Comparison of ENCODE assay signal across 9 cellular contexts in genomic region chr5:159003045-159004030, GRCh38.
A peak's percentile ranks its signal among the peaks of the same experiment; 100 is the strongest.
DNase-seq lines count a peak whose midpoint lies in the region; ATAC-seq and TF ChIP-seq lines count a peak whose summit lies in the region.
"Had no signal": no experiment of that assay in that cellular context is flagged by ENCODE, and none has a peak within 500 bp of the region (broad histone marks: within the 10 kb centered on the region; RNA-seq: fewer than 3 reads in every experiment).

No MANE protein-coding gene starts in this region.

- no peaks in the 10 kb centered on the region for H3K9me2 ChIP-seq in SK-N-SH

- H3K79me2 ChIP-seq in SK-N-SH (ENCODE audit: insufficient read depth): no peaks in the 10 kb centered on the region

- DNase-seq in AG08395 (ENCODE audit: low spot score): peak; percentile 54
- peak; percentile 70 for DNase-seq in H4 (ENCODE audit: low spot score)
- no peak for DNase-seq in SK-N-SH
- DNase-seq in left ventricle myocardium inferior: no peak
- no peak for DNase-seq in COLO668 (lab: John Stamatoyannopoulos, UW; ENCODE audit: unreplicated experiment)
- DNase-seq in activated T-cell treated with anti-CD3 and anti-CD28 coated beads, Interleukin-2, amount 50 U/mL, for 4 hours: no peak
- DNase-seq in effector CD4-positive, alpha-beta T cell: no peak
- no peak for DNase-seq in stimulated activated naive CD8-positive, alpha-beta T cell treated with anti-CD3 and anti-CD28 coated beads, Interleukin-15, Interleukin-2, amounts not matched to agents 100 U/mL and 50 U/mL, for 24 hours
- DNase-seq: NCI-H2029 had no signal

- H3K36me3 ChIP-seq in SK-N-SH (replicated peaks in 1 of 2; ENCODE audit: control insufficient read depth in 1 of 2, insufficient read depth in 2 of 2, low read length in 1 of 2) (no peaks in the 10 kb centered on the region), left ventricle myocardium inferior (no peaks in the 10 kb centered on the region)

- H3K27me3 Mint-ChIP-seq in activated T-cell treated with anti-CD3 and anti-CD28 coated beads, Interleukin-2, amount 50 U/mL, for 4 hours (ENCODE audit: low read depth): peaks cover 21% of the 10 kb centered on the region

- CTCF ChIA-PET in SK-N-SH (lab: Yijun Ruan, JAX): no interaction called here

- TF ChIP-seq EP300 in SK-N-SH (IDR thresholded peaks at IDR 0.05; ENCODE audit: borderline replicate concordance in 1 of 2, low read depth in 1 of 2, low read length in 1 of 2): no peak

- H3K4me1 Mint-ChIP-seq in activated T-cell treated with anti-CD3 and anti-CD28 coated beads, Interleukin-2, amount 50 U/mL, for 4 hours (ENCODE audit: low read depth): peaks cover 15% of the 10 kb centered on the region

- intact Hi-C loops in left ventricle myocardium inferior (cut with micrococcal nuclease): no loop called here

- H3K9me3 ChIP-seq in SK-N-SH (no peaks in the 10 kb centered on the region), left ventricle myocardium inferior (replicated peaks) (no peaks in the 10 kb centered on the region)

- no peak overlapping the region for H3K9ac ChIP-seq in SK-N-SH

- H2AFZ ChIP-seq in SK-N-SH (ENCODE audit: low read depth): no peak overlapping the region

- H3K4me3 Mint-ChIP-seq in activated T-cell treated with anti-CD3 and anti-CD28 coated beads, Interleukin-2, amount 50 U/mL, for 4 hours: no peak overlapping the region

- no peak for ATAC-seq in activated T-cell treated with anti-CD3 and anti-CD28 coated beads, Interleukin-2, amount 50 U/mL, for 4 hours
- no peak for ATAC-seq in stimulated activated naive CD8-positive, alpha-beta T cell treated with anti-CD3 and anti-CD28 coated beads, Interleukin-15, Interleukin-2, amounts not matched to agents 100 U/mL and 50 U/mL, for 24 hours

- no peak overlapping the region for H3K4me2 ChIP-seq in SK-N-SH

- no peak overlapping the region for H3K4me3 ChIP-seq in SK-N-SH (ENCODE audit: low read depth in 2 of 2, low read length in 1 of 2)
- H3K4me3 ChIP-seq in left ventricle myocardium inferior: no peak overlapping the region

- H3K27me3 ChIP-seq in SK-N-SH (ENCODE audit: insufficient read depth): no peaks in the 10 kb centered on the region
- H3K27me3 ChIP-seq in left ventricle myocardium inferior (ENCODE audit: low read depth): no peaks in the 10 kb centered on the region

- WGBS in SK-N-SH (ENCODE audit: low lambda C conversion rate): 81% methylated on average over 4 of the region's 4 CpGs

- POLR2A ChIA-PET in SK-N-SH (lab: Yijun Ruan, JAX): no interaction called here

- H3K27ac ChIP-seq in SK-N-SH (ENCODE audit: low read depth in 2 of 2, low read length in 1 of 2) (no peak overlapping the region), left ventricle myocardium inferior (replicated peaks) (peak overlapping the region; percentile 76)

- H4K20me1 ChIP-seq in SK-N-SH (ENCODE audit: insufficient read depth): no peaks in the 10 kb centered on the region

- H3K4me1 ChIP-seq in SK-N-SH (ENCODE audit: control insufficient read depth in 1 of 2, insufficient read depth in 2 of 2, low read depth in 1 of 2, low read length in 1 of 2): peaks cover 0 to 3% of the 10 kb centered on the region in 2 experiments; a peak in 1 of 4 replicates
- H3K4me1 ChIP-seq in left ventricle myocardium inferior: peaks cover 88% of the 10 kb centered on the region

- TF ChIP-seq RAD21 in SK-N-SH (IDR thresholded peaks at IDR 0.05; ENCODE audit: low read length): no peak

- H3K9me3 Mint-ChIP-seq in activated T-cell treated with anti-CD3 and anti-CD28 coated beads, Interleukin-2, amount 50 U/mL, for 4 hours: no peaks in the 10 kb centered on the region

- TF ChIP-seq CTCF in SK-N-SH (IDR thresholded peaks at IDR 0.05) (no peak), left ventricle myocardium inferior (IDR thresholded peaks at IDR 0.05; ENCODE audit: borderline replicate concordance) (no peak)

- H3F3A ChIP-seq in SK-N-SH (replicated peaks; ENCODE audit: insufficient read depth): no peaks in the 10 kb centered on the region

- no peaks in the 10 kb centered on the region for H3K36me3 Mint-ChIP-seq in activated T-cell treated with anti-CD3 and anti-CD28 coated beads, Interleukin-2, amount 50 U/mL, for 4 hours (ENCODE audit: insufficient read depth)

TF ChIP-seq in SK-N-SH, 30 proteins besides CTCF, POLR2A, EP300 and RAD21:
- TF ChIP-seq NFIC (IDR thresholded peaks at IDR 0.05; ENCODE audit: borderline replicate concordance) (peak; percentile 29; the same call in 1 of the 2 replicates), FOXM1 (IDR thresholded peaks at IDR 0.05; ENCODE audit: low read depth) (no peak)

Comparison
In these comparisons a context has a peak if more than half of its experiments do, and no peak if none do; other contexts are left out.
1. DNase-seq: peak in AG08395 (single experiment) and H4 (single experiment); none in SK-N-SH (single experiment), left ventricle myocardium inferior (single experiment), COLO668 (single experiment), activated T-cell treated with anti-CD3 and anti-CD28 coated beads, Interleukin-2, amount 50 U/mL, for 4 hours (single experiment), effector CD4-positive, alpha-beta T cell (single experiment) and stimulated activated naive CD8-positive, alpha-beta T cell treated with anti-CD3 and anti-CD28 coated beads, Interleukin-15, Interleukin-2, amounts not matched to agents 100 U/mL and 50 U/mL, for 24 hours (single experiment).